18 cellular contexts compared by ENCODE assay signal in genomic region chr10:121326905-121327304, GRCh38.
DNase-seq lines count a peak whose midpoint lies in the region; ATAC-seq and TF ChIP-seq lines count a peak whose summit lies in the region.
"Had no signal": no experiment of that assay in that cellular context is flagged by ENCODE, and none has a peak within 500 bp of the region (broad histone marks: within the 10 kb centered on the region; RNA-seq: fewer than 3 reads in every experiment).

No MANE protein-coding gene starts in this region.

- H3K27me3 ChIP-seq in HCT116 (ENCODE audit: insufficient read depth, low read length) (no peaks in the 10 kb centered on the region), esophagus muscularis mucosa (no peaks in the 10 kb centered on the region)
- H3K27me3 ChIP-seq: MG63 had no signal

- no peaks in the 10 kb centered on the region for H3K27me3 Mint-ChIP-seq in type B pancreatic cell
- H3K27me3 Mint-ChIP-seq: CD4-positive, CD25-positive, alpha-beta regulatory T cell; IgD-negative memory B cell had no signal

- H3K4me1 Mint-ChIP-seq in type B pancreatic cell (ENCODE audit: unreplicated experiment): peaks cover 23% of the 10 kb centered on the region
- H3K4me1 Mint-ChIP-seq: CD4-positive, CD25-positive, alpha-beta regulatory T cell; IgD-negative memory B cell had no signal

- no peaks in the 10 kb centered on the region for H4K20me1 ChIP-seq in HCT116 (ENCODE audit: insufficient read depth)

- H3K27ac ChIP-seq in HCT116 (ENCODE audit: low read depth, low read length) (no peak overlapping the region), esophagus muscularis mucosa (replicated peaks in 1 of 4) (no peak overlapping the region)
- H3K27ac ChIP-seq: PC-9 had no signal

- WGBS in esophagus muscularis mucosa: 89% methylated on average over 4 of the region's 4 CpGs

- no peak for TF ChIP-seq CTCF in HCT116 (IDR thresholded peaks at IDR 0.05 in 2 of 3, conservative IDR thresholded peaks at IDR 0.05 in 1 of 3; ENCODE audit: borderline replicate concordance in 1 of 3, insufficient read depth in 1 of 3, low read depth in 2 of 3, low read length in 2 of 3)
- TF ChIP-seq CTCF in esophagus muscularis mucosa (IDR thresholded peaks at IDR 0.05): no peak
- TF ChIP-seq CTCF in type B pancreatic cell (conservative IDR thresholded peaks at IDR 0.05): no peak

- H3K9me3 ChIP-seq in HCT116 (ENCODE audit: control insufficient read depth in 1 of 2, insufficient read depth in 1 of 2, low read depth in 1 of 2, low read length in 2 of 2) (no peaks in the 10 kb centered on the region), esophagus muscularis mucosa (no peaks in the 10 kb centered on the region)
- H3K9me3 ChIP-seq: MG63 had no signal

- CTCF ChIA-PET in HCT116 (lab: Charles Lee): interaction anchor here (2.0 kb wide), 1 partner anchor 283 kb away, joined by 5 read pairs; no protein-coding TSS in a partner anchor

- no peaks in the 10 kb centered on the region for H3K36me3 Mint-ChIP-seq in type B pancreatic cell
- H3K36me3 Mint-ChIP-seq: CD4-positive, CD25-positive, alpha-beta regulatory T cell; IgD-negative memory B cell had no signal

- no peaks in the 10 kb centered on the region for H3K9me2 ChIP-seq in HCT116 (ENCODE audit: insufficient read depth)

- BruUV-seq in HCT116 (replicated peaks; lab: Mats Ljungman, UMichigan): no TSS peak

- TF ChIP-seq EP300 in esophagus muscularis mucosa (IDR thresholded peaks at IDR 0.05): no peak

- H2AFZ ChIP-seq in HCT116 (ENCODE audit: low read depth, low read length, poor library complexity, severe bottlenecking): no peak overlapping the region
- H2AFZ ChIP-seq: PC-9 had no signal

- H3K4me3 Mint-ChIP-seq in type B pancreatic cell: no peak overlapping the region
- H3K4me3 Mint-ChIP-seq: CD4-positive, CD25-positive, alpha-beta regulatory T cell; IgD-negative memory B cell had no signal

- peaks cover 34 to 47% of the 10 kb centered on the region in 2 experiments for H3K4me1 ChIP-seq in HCT116 (ENCODE audit: control insufficient read depth in 1 of 2, insufficient read depth in 2 of 2, low read length in 2 of 2)
- H3K4me1 ChIP-seq in esophagus muscularis mucosa: no peaks in the 10 kb centered on the region

- H3K4me3 ChIP-seq in HCT116 (replicated peaks in 1 of 2; ENCODE audit: low read depth in 1 of 2, low read length in 2 of 2) (no peak overlapping the region), esophagus muscularis mucosa (no peak overlapping the region)
- H3K4me3 ChIP-seq: MG63, PC-9 had no signal

- 0 out of 2 replicates have a peak, but pooled peaks have one; percentile 13 for ATAC-seq in HCT116
- ATAC-seq: SK-N-SH treated with all-trans-retinoic acid at 6 μM for 48 hours had no signal

- H3K79me2 ChIP-seq in HCT116 (ENCODE audit: insufficient read depth, low read length): no peaks in the 10 kb centered on the region

- no peaks in the 10 kb centered on the region for H3K36me3 ChIP-seq in HCT116 (ENCODE audit: control insufficient read depth in 1 of 2, insufficient read depth in 2 of 2, low read length in 2 of 2)
- H3K36me3 ChIP-seq in esophagus muscularis mucosa: no peaks in the 10 kb centered on the region
- H3K36me3 ChIP-seq: MG63 had no signal

- H3K9me3 Mint-ChIP-seq in type B pancreatic cell: peaks cover 4% of the 10 kb centered on the region

- DNase-seq in HCT116 (ENCODE audit: low read depth, low spot score) (peak; percentile 33), M059J (ENCODE audit: low read depth) (peak; percentile 20), esophagus muscularis mucosa (ENCODE audit: extremely low spot score) (peak; percentile 62), type B pancreatic cell (ENCODE audit: extremely low spot score, unreplicated experiment) (no peak), GM03348 (ENCODE audit: low spot score) (no peak), Kasumi-1 (lab: John Stamatoyannopoulos, UW) (no peak)
- DNase-seq in activated CD8-positive, alpha-beta memory T cell treated with anti-CD3 and anti-CD28 coated beads, Interleukin-2, amount 50 U/mL, for 48 hours: no peak
- DNase-seq: CD4-positive, CD25-positive, alpha-beta regulatory T cell; DMS 273 treated with DMSO at 0.1 percent for 48 hours; GF-D8; MG63; NCI-H1048; NCI-H1417 treated with DMSO at 0.1 percent for 48 hours; NCI-H187; NCI-H69; PC-9 had no signal

- no peak overlapping the region for H3K9ac ChIP-seq in HCT116 (ENCODE audit: low read length)

- peak overlapping the region; percentile 78 for H3K4me2 ChIP-seq in HCT116 (ENCODE audit: low read length)
- H3K4me2 ChIP-seq: PC-9 had no signal

- RAD21 ChIA-PET in HCT116 (lab: Charles Lee; ENCODE audit: low non-redundant PET in 1 of 2, low total read pairs in 2 of 2, uncharacterized antibody in 2 of 2, unreplicated experiment in 2 of 2): no interaction called here

- H3K27ac Mint-ChIP-seq in type B pancreatic cell: peak overlapping the region; percentile 9
- H3K27ac Mint-ChIP-seq: CD4-positive, CD25-positive, alpha-beta regulatory T cell; IgD-negative memory B cell had no signal

- TF ChIP-seq RAD21 in HCT116 (IDR thresholded peaks at IDR 0.05; ENCODE audit: low read depth): no peak

- no peak for TF ChIP-seq POLR2A in HCT116 (IDR thresholded peaks at IDR 0.05; ENCODE audit: borderline replicate concordance, extremely low read depth, insufficient read depth, insufficient read length)
- TF ChIP-seq POLR2A in esophagus muscularis mucosa (IDR thresholded peaks at IDR 0.05; ENCODE audit: low read depth): no peak

- POLR2A ChIA-PET in HCT116 (lab: Charles Lee): no interaction called here

- intact Hi-C loops in HCT116 (cut with micrococcal nuclease): loop anchor here (5.0 to 10.0 kb wide), 2 partner anchors 270 to 598 kb away; partner anchors contain the start of genes ATE1 and FGFR2
- intact Hi-C loops in esophagus muscularis mucosa (cut with DNase I): no loop called here

TF ChIP-seq in HCT116, 20 proteins besides CTCF, POLR2A, EP300 and RAD21:
- TF ChIP-seq SIN3A (IDR thresholded peaks at IDR 0.05; ENCODE audit: low read depth) (no peak), ZFX (IDR thresholded peaks at IDR 0.05) (no peak), FOSL1 (IDR thresholded peaks at IDR 0.05; ENCODE audit: low read depth) (no peak), CBX3 (IDR thresholded peaks at IDR 0.05; ENCODE audit: low read depth) (no peak), YY1 (IDR thresholded peaks at IDR 0.05; ENCODE audit: extremely low read depth, insufficient replicate concordance, low read depth, low read length) (no peak), ELF1 (IDR thresholded peaks at IDR 0.05; ENCODE audit: borderline replicate concordance, low read depth) (no peak), POLR2AphosphoS5 (IDR thresholded peaks at IDR 0.05; ENCODE audit: low read depth, low read length) (no peak), TCF7L2 (IDR thresholded peaks at IDR 0.05; ENCODE audit: borderline replicate concordance, extremely low read depth, insufficient read depth, insufficient read length) (no peak), EZH2phosphoT487 (IDR thresholded peaks at IDR 0.05; ENCODE audit: borderline replicate concordance) (no peak), ZNF274 (IDR thresholded peaks at IDR 0.05; ENCODE audit: low read depth, low read length) (no peak), MAX (IDR thresholded peaks at IDR 0.05) (no peak), SP1 (IDR thresholded peaks at IDR 0.05; ENCODE audit: low read depth) (peak; percentile 32), SRF (IDR thresholded peaks at IDR 0.05; ENCODE audit: low read depth) (no peak), ATF3 (IDR thresholded peaks at IDR 0.05) (no peak), CEBPB (IDR thresholded peaks at IDR 0.05; ENCODE audit: low read depth) (no peak), JUND (IDR thresholded peaks at IDR 0.05) (peak; percentile 53; the same call in 1 of the 2 replicates)

Comparison
In these comparisons a context has a peak if more than half of its experiments do, and no peak if none do; other contexts are left out.
1. DNase-seq: peak in HCT116 (single experiment), M059J (single experiment) and esophagus muscularis mucosa (single experiment); none in type B pancreatic cell (single experiment), activated CD8-positive, alpha-beta memory T cell treated with anti-CD3 and anti-CD28 coated beads, Interleukin-2, amount 50 U/mL, for 48 hours (single experiment), GM03348 (single experiment) and Kasumi-1 (0 of 2).